34 cellular contexts compared by ENCODE assay signal in genomic region chr7:119438315-119438714, GRCh38.
"Had no signal": no experiment of that assay in that cellular context is flagged by ENCODE, and none has a peak within 500 bp of the region (broad histone marks: within the 10 kb centered on the region; RNA-seq: fewer than 3 reads in every experiment).

No MANE protein-coding gene starts in this region.

- H3K4me3 ChIP-seq: adrenal gland, body of pancreas, breast epithelium had no signal

- ATAC-seq: activated CD8-positive, alpha-beta T cell treated with anti-CD3 and anti-CD28 coated beads for 36 hours; activated naive CD4-positive, alpha-beta T cell treated with anti-CD3 and anti-CD28 coated beads, Interleukin-2, amount 50 U/mL, for 72 hours; activated T-cell treated with anti-CD3 and anti-CD28 coated beads, Interleukin-2, amount 50 U/mL, for 4 hours; activated T-cell treated with anti-CD3 and anti-CD28 coated beads, Interleukin-2, amount 50 U/mL, for 72 hours; activated T-helper 17 cell treated with anti-CD3 and anti-CD28 coated beads, Interleukin-2, amount 50 U/mL, for 72 hours; body of pancreas had no signal

- H3K4me1 ChIP-seq: adrenal gland, body of pancreas, breast epithelium had no signal

- DNase-seq: activated B cell treated with CpG ODN at 0.5 μM for 24 hours; activated CD4-positive, alpha-beta memory T cell treated with anti-CD3 and anti-CD28 coated beads for 36 hours; activated CD4-positive, alpha-beta T cell treated with anti-CD3 and anti-CD28 coated beads for 4 hours; activated CD4-positive, alpha-beta T cell treated with anti-CD3 and anti-CD28 coated beads, Interleukin-2, amount 10 ng/mL, durations not matched to agents 24 days and 14 days; activated CD4-positive, alpha-beta T cell treated with anti-CD3 and anti-CD28 coated beads, Interleukin-2, amount 50 U/mL, for 1 hour; activated CD4-positive, alpha-beta T cell treated with anti-CD3 and anti-CD28 coated beads, Interleukin-2, amount 50 U/mL, for 4 hours; activated CD4-positive, CD25-positive, alpha-beta regulatory T cell treated with anti-CD3 and anti-CD28 coated beads, Interleukin-2, amount 50 U/mL, for 72 hours; activated CD8-positive, alpha-beta memory T cell treated with anti-CD3 and anti-CD28 coated beads, Interleukin-2, amount 50 U/mL, for 4 hours; activated CD8-positive, alpha-beta T cell treated with anti-CD3 and anti-CD28 coated beads for 36 hours; activated effector memory CD4-positive, alpha-beta T cell treated with anti-CD3 and anti-CD28 coated beads, Interleukin-2, amount 50 U/mL, for 16 hours; activated gamma-delta T cell treated with Interleukin-2 at 50 U/mL for 16 hours; activated naive CD4-positive, alpha-beta T cell; activated naive CD4-positive, alpha-beta T cell treated with anti-CD3 and anti-CD28 coated beads for 36 hours; activated naive CD4-positive, alpha-beta T cell treated with anti-CD3 and anti-CD28 coated beads, Interleukin-2, amount 50 U/mL, for 16 hours; activated naive CD8-positive, alpha-beta T cell treated with anti-CD3 and anti-CD28 coated beads for 36 hours; activated T-cell treated with anti-CD3 and anti-CD28 coated beads for 4 hours; activated T-cell treated with anti-CD3 and anti-CD28 coated beads, Interleukin-2, amount 50 U/mL, for 1 hour; activated T-cell treated with anti-CD3 and anti-CD28 coated beads, Interleukin-2, amount 50 U/mL, for 4 hours; activated T-cell treated with anti-CD3 and anti-CD28 coated beads, Interleukin-2, amount 50 U/mL, for 72 hours; adrenal gland; amniotic stem cell; aorta; body of pancreas; brain microvascular endothelial cell; central memory CD4-positive, alpha-beta T cell; T-helper 1 cell; T-helper 2 cell; T-helper 9 cell had no signal

- FAIRE-seq: astrocyte, TTC549 had no signal

- H3K27ac ChIP-seq: adrenal gland, body of pancreas, brain microvascular endothelial cell, breast epithelium, VCaP had no signal

- H3K9me3 ChIP-seq: adrenal gland, body of pancreas, breast epithelium had no signal

- H3K36me3 ChIP-seq: adrenal gland, brain microvascular endothelial cell, breast epithelium had no signal

- H3K27me3 ChIP-seq: adrenal gland, body of pancreas, brain microvascular endothelial cell, breast epithelium had no signal
